ENCODE assay signal across 2 cellular contexts in genomic region chr22:35837328-35837727, GRCh38.
TF ChIP-seq lines count a peak whose summit lies in the region.

No MANE protein-coding gene starts in this region.

TF ChIP-seq in SK-N-SH, 30 proteins besides CTCF, POLR2A, EP300 and RAD21 (continued from another document):
- TF ChIP-seq REST (IDR thresholded peaks at IDR 0.05; ENCODE audit: low read depth, low read length) (no peak), EZH2phosphoT487 (IDR thresholded peaks at IDR 0.05; ENCODE audit: borderline replicate concordance, low read depth) (no peak), ELF1 (IDR thresholded peaks at IDR 0.05) (no peak)

TF ChIP-seq in SK-N-SH treated with all-trans-retinoic acid at 6 μM for 48 hours, 23 proteins besides CTCF, POLR2A, EP300 and RAD21 (continued from another document):
- no peak for TF ChIP-seq POU6F1 (CRISPR knock-in tag; IDR thresholded peaks at IDR 0.05; ENCODE audit: borderline replicate concordance, low read depth)
- TF ChIP-seq ZFP3 (CRISPR knock-in tag; IDR thresholded peaks at IDR 0.05) = no peak
- no peak for TF ChIP-seq TSHZ2 (CRISPR knock-in tag; IDR thresholded peaks at IDR 0.05)
